9 cellular contexts compared by ENCODE assay signal in genomic region chr5:58759745-58760144, GRCh38.
DNase-seq lines count a peak whose midpoint lies in the region; ATAC-seq and TF ChIP-seq lines count a peak whose summit lies in the region.
"Had no signal": no experiment of that assay in that cellular context is flagged by ENCODE, and none has a peak within 500 bp of the region (broad histone marks: within the 10 kb centered on the region; RNA-seq: fewer than 3 reads in every experiment).

No MANE protein-coding gene starts in this region.

- H3K27me3 Mint-ChIP-seq in stimulated activated memory B cell treated with anti-CD40 and anti-IgM and Interleukin-4, amounts not matched to agents 10 μg/mL and 1 μg/mL and 100 μg/mL, for 72 hours, result no peaks in the 10 kb centered on the region

- DNase-seq in NAMALWA (ENCODE audit: low spot score), result peak; percentile 1
- no peak for DNase-seq in epithelial cell of proximal tubule (ENCODE audit: low read depth)
- DNase-seq in amniotic stem cell (lab: John Stamatoyannopoulos, UW), result no peak
- DNase-seq in foreskin fibroblast, result no peak
- DNase-seq in NCI-H526 treated with DMSO at 0.1 percent for 48 hours (lab: John Stamatoyannopoulos, UW), result no peak

- peak overlapping the region; percentile 66 for H3K4me3 Mint-ChIP-seq in stimulated activated memory B cell treated with anti-CD40 and anti-IgM and Interleukin-4, amounts not matched to agents 10 μg/mL and 1 μg/mL and 100 μg/mL, for 72 hours

- H3K4me3 ChIP-seq in epithelial cell of proximal tubule (ENCODE audit: low read depth, low read length), result peak overlapping the region; percentile 27
- H3K4me3 ChIP-seq in foreskin fibroblast (ENCODE audit: low read depth in 1 of 2, low read length in 2 of 2), result no peak overlapping the region
- H3K4me3 ChIP-seq: SJSA1 had no signal

- peaks cover 24% of the 10 kb centered on the region for H3K4me1 Mint-ChIP-seq in stimulated activated memory B cell treated with anti-CD40 and anti-IgM and Interleukin-4, amounts not matched to agents 10 μg/mL and 1 μg/mL and 100 μg/mL, for 72 hours

- no peaks in the 10 kb centered on the region for H3K36me3 Mint-ChIP-seq in stimulated activated memory B cell treated with anti-CD40 and anti-IgM and Interleukin-4, amounts not matched to agents 10 μg/mL and 1 μg/mL and 100 μg/mL, for 72 hours

- H3K9me3 Mint-ChIP-seq in stimulated activated memory B cell treated with anti-CD40 and anti-IgM and Interleukin-4, amounts not matched to agents 10 μg/mL and 1 μg/mL and 100 μg/mL, for 72 hours, result no peaks in the 10 kb centered on the region

- H3K27ac Mint-ChIP-seq in stimulated activated memory B cell treated with anti-CD40 and anti-IgM and Interleukin-4, amounts not matched to agents 10 μg/mL and 1 μg/mL and 100 μg/mL, for 72 hours, result peak overlapping the region; percentile 66

- ATAC-seq in GM18520 (IDR thresholded peaks at IDR 0.05; ENCODE audit: unreplicated experiment) (peak; percentile 86), HG02623 (IDR thresholded peaks at IDR 0.05; ENCODE audit: unreplicated experiment) (peak; percentile 92)
- ATAC-seq in stimulated activated memory B cell treated with anti-CD40 and anti-IgM and Interleukin-4, amounts not matched to agents 10 μg/mL and 1 μg/mL and 100 μg/mL, for 72 hours, result peak; percentile 59

- TF ChIP-seq CTCF in epithelial cell of proximal tubule (conservative IDR thresholded peaks at IDR 0.05; ENCODE audit: low read depth, low read length), result no peak
- no peak for TF ChIP-seq CTCF in foreskin fibroblast (IDR thresholded peaks at IDR 0.05; ENCODE audit: low read depth, low read length)
